1 cellular context compared by ENCODE assay signal in the genomic region with DNA sequence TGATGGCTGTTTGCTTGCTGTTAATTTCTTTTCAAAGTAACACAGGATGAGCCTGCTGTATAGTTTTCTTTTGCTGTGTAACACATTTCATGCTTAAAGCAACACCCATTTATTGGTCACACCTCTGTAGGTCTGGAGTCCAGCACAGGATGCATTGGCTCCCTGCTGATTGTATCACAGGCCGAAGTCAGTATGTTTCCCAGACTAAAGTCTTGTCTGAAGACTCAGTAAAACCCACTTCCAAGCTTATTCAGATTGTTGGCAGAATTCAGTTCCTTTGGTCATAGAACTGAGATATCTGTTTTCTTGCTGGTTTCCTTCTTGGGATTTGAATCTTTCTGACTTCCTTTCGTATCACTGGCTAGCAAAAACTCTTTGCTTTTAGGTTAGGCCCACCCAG.
TF ChIP-seq lines count a peak whose summit lies in the region.

No MANE protein-coding gene starts in this region.

TF ChIP-seq in endothelial cell of umbilical vein, 7 proteins besides CTCF, POLR2A, EP300 and RAD21:
- TF ChIP-seq EZH2 (IDR thresholded peaks at IDR 0.05; ENCODE audit: borderline replicate concordance, low read depth, low read length, severe bottlenecking), result no peak
- TF ChIP-seq POLR2AphosphoS5 (IDR thresholded peaks at IDR 0.05; ENCODE audit: insufficient read depth, low read depth, low read length), result no peak
- TF ChIP-seq, protein P1, sequence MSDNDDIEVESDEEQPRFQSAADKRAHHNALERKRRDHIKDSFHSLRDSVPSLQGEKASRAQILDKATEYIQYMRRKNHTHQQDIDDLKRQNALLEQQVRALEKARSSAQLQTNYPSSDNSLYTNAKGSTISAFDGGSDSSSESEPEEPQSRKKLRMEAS (IDR thresholded peaks at IDR 0.05; ENCODE audit: insufficient read depth, insufficient read length), result no peak
- no peak for TF ChIP-seq FOS (IDR thresholded peaks at IDR 0.05; ENCODE audit: borderline replicate concordance, insufficient read depth, low read length)
- TF ChIP-seq MYC (IDR thresholded peaks at IDR 0.05; ENCODE audit: low read depth, low read length), result no peak
- no peak for TF ChIP-seq JUN (IDR thresholded peaks at IDR 0.05; ENCODE audit: borderline replicate concordance, insufficient read depth, insufficient read length, low read depth)
- no peak for TF ChIP-seq GATA2 (IDR thresholded peaks at IDR 0.05; ENCODE audit: insufficient read depth, insufficient read length, low read depth, low read length)
